Comparison of ENCODE assay signal across 8 cellular contexts in genomic region chr12:55817352-55818139, GRCh38. TPM values are rescaled to one million over a fixed set of nuclear protein-coding genes. Genes with fewer than 3 reads are reported as not detected.
DNase-seq lines count a peak whose midpoint lies in the region; ATAC-seq and TF ChIP-seq lines count a peak whose summit lies in the region.

A gene with protein sequence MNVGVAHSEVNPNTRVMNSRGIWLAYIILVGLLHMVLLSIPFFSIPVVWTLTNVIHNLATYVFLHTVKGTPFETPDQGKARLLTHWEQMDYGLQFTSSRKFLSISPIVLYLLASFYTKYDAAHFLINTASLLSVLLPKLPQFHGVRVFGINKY (plus strand): TSS chr12:55818041. CDS start chr12:55819000, 959 bp downstream.
Gene SARNP (minus strand): TSS chr12:55817724. CDS start chr12:55817701, 23 bp downstream.

- ATAC-seq in GM21576 (IDR thresholded peaks at IDR 0.05; ENCODE audit: unreplicated experiment) = peak; percentile 97

- H3K4me3 ChIP-seq in epithelial cell of esophagus (ENCODE audit: low read length) = peak within 1 kb of the TSS; percentile 95

- DNase-seq in DMS153 (lab: John Stamatoyannopoulos, UW) = peak; percentile 100
- peak; percentile 99 for DNase-seq in OCI-M1 (lab: John Stamatoyannopoulos, UW)
- DNase-seq in activated T-cell treated with anti-CD3 and anti-CD28 coated beads for 24 hours (ENCODE audit: low read depth) = peak; percentile 95
- peak; percentile 100 for DNase-seq in epithelial cell of esophagus (ENCODE audit: low read depth)
- DNase-seq in middle frontal gyrus (ENCODE audit: extremely low spot score, low spot score) = peak; percentile 99
- peak; percentile 88 to 93 for DNase-seq in stimulated activated CD8-positive, alpha-beta memory T cell treated with anti-CD3 and anti-CD28 coated beads, Interleukin-2, amount 100 ng/mL, for 48 hours (ENCODE audit: low read depth in 2 of 2)

- H3K27ac Mint-ChIP-seq in IgD-negative memory B cell = no peak within 1 kb of the TSS

- H3K4me1 Mint-ChIP-seq in IgD-negative memory B cell = peaks cover 7 to 26% (median 16%) of the 10 kb centered on the region in 3 donors

- no peaks in the 10 kb centered on the region for H3K9me3 Mint-ChIP-seq in IgD-negative memory B cell

- peaks cover 2% of the 10 kb centered on the region for H3K36me3 Mint-ChIP-seq in IgD-negative memory B cell

- no peaks in the 10 kb centered on the region for H3K27me3 Mint-ChIP-seq in IgD-negative memory B cell

- no peak within 1 kb of the TSS for H3K4me3 Mint-ChIP-seq in IgD-negative memory B cell

- no peak for TF ChIP-seq CTCF in epithelial cell of esophagus (IDR thresholded peaks at IDR 0.05; ENCODE audit: insufficient read depth, low read depth, low read length, missing control alignments)

RNA-seq across cellular contexts. Expression of the first gene that starts in this region (rescaled TPM):
- 97.5 TPM for polyA plus RNA-seq in IgD-negative memory B cell

RNA-seq across cellular contexts. Expression of gene SARNP, which starts in this region (rescaled TPM):
- polyA plus RNA-seq in IgD-negative memory B cell = 94.2 TPM

Comparison
In these comparisons a context has a peak if more than half of its experiments do, and no peak if none do; other contexts are left out.
1. Peak in every context shown above with its lines: DNase-seq, ATAC-seq and H3K4me3 ChIP-seq.